ENCODE assay signal across 9 cellular contexts in genomic region chr5:14185336-14186131, GRCh38. TPM values are rescaled to one million over a fixed set of nuclear protein-coding genes. Genes with fewer than 3 reads are reported as not detected.
DNase-seq lines count a peak whose midpoint lies in the region; ATAC-seq and TF ChIP-seq lines count a peak whose summit lies in the region.
"Had no signal": no experiment of that assay in that cellular context is flagged by ENCODE, and none has a peak within 500 bp of the region (broad histone marks: within the 10 kb centered on the region; RNA-seq: fewer than 3 reads in every experiment).

No MANE protein-coding gene starts in this region.

- H3K27ac Mint-ChIP-seq in GM23338 = peak overlapping the region; percentile 39

- no peaks in the 10 kb centered on the region for H3K27me3 ChIP-seq in GM23338 (ENCODE audit: insufficient read depth)
- H3K27me3 ChIP-seq in RWPE2 (ENCODE audit: insufficient read depth, poor library complexity, severe bottlenecking) = no peaks in the 10 kb centered on the region
- no peaks in the 10 kb centered on the region for H3K27me3 ChIP-seq in rectal smooth muscle tissue (ENCODE audit: control insufficient read depth, insufficient read depth, low read length)
- H3K27me3 ChIP-seq in Karpas-422 (ENCODE audit: low read length) = no peaks in the 10 kb centered on the region

- H3K4me2 ChIP-seq in GM23338 (peak overlapping the region; percentile 34; the same call in 1 of the 2 replicates), Karpas-422 (ENCODE audit: low read depth, low read length, poor library complexity, severe bottlenecking) (no peak overlapping the region)

- H3K9me2 ChIP-seq in GM23338 (ENCODE audit: insufficient read depth) = no peaks in the 10 kb centered on the region
- no peaks in the 10 kb centered on the region for H3K9me2 ChIP-seq in Karpas-422 (replicated peaks; ENCODE audit: insufficient read depth, low read length)

- H4K20me1 ChIP-seq in GM23338 (replicated peaks; ENCODE audit: insufficient read depth) (peaks cover 47% of the 10 kb centered on the region), Karpas-422 (ENCODE audit: insufficient read depth, low read depth, low read length) (no peaks in the 10 kb centered on the region)

- DNase-seq in GM23338 (ENCODE audit: low spot score) = no peak
- no peak for DNase-seq in RWPE2 (ENCODE audit: low spot score)
- DNase-seq in foreskin fibroblast = peak; percentile 84
- no peak for DNase-seq in SKM-1 (lab: John Stamatoyannopoulos, UW; ENCODE audit: unreplicated experiment)
- no peak for DNase-seq in Karpas-422
- DNase-seq: activated effector memory CD4-positive, alpha-beta T cell treated with anti-CD3 and anti-CD28 coated beads, Interleukin-2, amount 50 U/mL, for 16 hours had no signal

- H3K36me3 ChIP-seq in GM23338 (ENCODE audit: insufficient read depth) = no peaks in the 10 kb centered on the region
- H3K36me3 ChIP-seq in RWPE2 (ENCODE audit: low read depth) = no peaks in the 10 kb centered on the region
- H3K36me3 ChIP-seq in rectal smooth muscle tissue (ENCODE audit: control insufficient read depth, insufficient read depth, low read length) = no peaks in the 10 kb centered on the region
- H3K36me3 ChIP-seq in Karpas-422 (ENCODE audit: insufficient read depth, low read length) = no peaks in the 10 kb centered on the region

- no peak for TF ChIP-seq CTCF in GM23338 (conservative IDR thresholded peaks at IDR 0.05; ENCODE audit: low read depth in 2 of 2)
- no peak for TF ChIP-seq CTCF in RWPE2 (IDR thresholded peaks at IDR 0.05; ENCODE audit: poor library complexity, severe bottlenecking)
- no peak for TF ChIP-seq CTCF in foreskin fibroblast (IDR thresholded peaks at IDR 0.05; ENCODE audit: low read depth, low read length)

- peaks cover 4% of the 10 kb centered on the region for H3K27me3 Mint-ChIP-seq in GM23338 (ENCODE audit: insufficient read depth, low read depth, poor library complexity)

- no peaks in the 10 kb centered on the region for H3K9me3 Mint-ChIP-seq in GM23338

- no peak overlapping the region for H3K4me3 ChIP-seq in GM23338
- no peak overlapping the region for H3K4me3 ChIP-seq in RWPE2 (ENCODE audit: severe bottlenecking)
- peak overlapping the region in 1 of 2 donors; percentile 23 for H3K4me3 ChIP-seq in foreskin fibroblast (ENCODE audit: low read depth in 1 of 2, low read length in 2 of 2)
- H3K4me3 ChIP-seq in rectal smooth muscle tissue (ENCODE audit: low read length) = no peak overlapping the region
- H3K4me3 ChIP-seq in Karpas-422 (ENCODE audit: low read length) = no peak overlapping the region

- peak; percentile 32 for ATAC-seq in GM23338
- peak; percentile 60 for ATAC-seq in RWPE2 (ENCODE audit: low read depth)
- no peak for ATAC-seq in GM21381 (IDR thresholded peaks at IDR 0.05; ENCODE audit: unreplicated experiment)
- ATAC-seq in GM21619 (IDR thresholded peaks at IDR 0.05; ENCODE audit: unreplicated experiment) = no peak

- no peak overlapping the region for H3K9ac ChIP-seq in rectal smooth muscle tissue (ENCODE audit: low read length)
- H3K9ac ChIP-seq in Karpas-422 (ENCODE audit: low read length) = no peak overlapping the region

- no peaks in the 10 kb centered on the region for H3F3A ChIP-seq in GM23338 (replicated peaks; ENCODE audit: low read depth)

- H3K27ac ChIP-seq in GM23338 (ENCODE audit: low read depth) (peak overlapping the region; percentile 20; the same call in 1 of the 2 replicates), RWPE2 (ENCODE audit: poor library complexity, severe bottlenecking) (peak overlapping the region; percentile 98), rectal smooth muscle tissue (ENCODE audit: low read depth, low read length) (peak overlapping the region; percentile 95), Karpas-422 (ENCODE audit: low read length) (no peak overlapping the region)

- H3K9me3 ChIP-seq in RWPE2 (ENCODE audit: severe bottlenecking) (no peaks in the 10 kb centered on the region), Karpas-422 (ENCODE audit: low read length) (no peaks in the 10 kb centered on the region)

- no peak overlapping the region for H3K4me3 Mint-ChIP-seq in GM23338

- peaks cover 82% of the 10 kb centered on the region for H3K4me1 Mint-ChIP-seq in GM23338

- H3K79me2 ChIP-seq in GM23338 (replicated peaks; ENCODE audit: insufficient read depth) = peaks cover 100% of the 10 kb centered on the region
- H3K79me2 ChIP-seq in Karpas-422 (ENCODE audit: low read length) = no peaks in the 10 kb centered on the region

- H3K36me3 Mint-ChIP-seq in GM23338 (ENCODE audit: low read depth) = no peaks in the 10 kb centered on the region

- H3K4me1 ChIP-seq in GM23338 (ENCODE audit: insufficient read depth) (peaks cover 94% of the 10 kb centered on the region), RWPE2 (ENCODE audit: insufficient read depth, poor library complexity, severe bottlenecking) (peaks cover 96% of the 10 kb centered on the region), rectal smooth muscle tissue (ENCODE audit: control insufficient read depth, insufficient read depth, low read length) (peaks cover 67% of the 10 kb centered on the region), Karpas-422 (ENCODE audit: low read length) (no peaks in the 10 kb centered on the region)

- no peak overlapping the region for H2AFZ ChIP-seq in GM23338
- no peak overlapping the region for H2AFZ ChIP-seq in Karpas-422 (ENCODE audit: low read length)

TF ChIP-seq in GM23338, 12 proteins besides CTCF, POLR2A, EP300 and RAD21 (continues in another document):
- no peak for TF ChIP-seq POLR2AphosphoS5 (IDR thresholded peaks at IDR 0.05; ENCODE audit: low read depth)
- no peak for TF ChIP-seq ZNF462 (CRISPR knock-in tag; IDR thresholded peaks at IDR 0.05)
- TF ChIP-seq ETS1 (IDR thresholded peaks at IDR 0.05) = no peak

RNA-seq across cellular contexts. Expression of gene TRIO, which starts 42.4 kb away (rescaled TPM):
- 83.7 and 113 TPM in 2 replicates for total RNA-seq in GM23338 (2014; rRNA removed; shearing (Covaris generic))
- polyA plus RNA-seq in GM23338 (2016; fragmentation: Nextera tagmentation; extraction: Ambion mirVana) = 13.8 and 14.9 TPM in 2 replicates
- total RNA-seq in Karpas-422 (2014; rRNA removed; shearing (Covaris generic); ENCODE audit: low replicate concordance) = 0.04 and 0.25 TPM in 2 replicates

Comparison
In these comparisons a context has a peak if more than half of its experiments do, and no peak if none do; other contexts are left out.
1. ATAC-seq: peak in GM23338 (single experiment) and RWPE2 (single experiment); none in GM21381 (single experiment) and GM21619 (single experiment).
2. DNase-seq: peak in foreskin fibroblast (2 of 2); none in GM23338 (single experiment), RWPE2 (single experiment), SKM-1 (single experiment) and Karpas-422 (single experiment).
3. RNA of gene TRIO, which starts 42.4 kb away (total RNA-seq): 83.7 to 113 TPM in GM23338; 0.04 to 0.25 TPM in Karpas-422; every median in the first group is over 10 times any median in the second.